In the genomic region with DNA sequence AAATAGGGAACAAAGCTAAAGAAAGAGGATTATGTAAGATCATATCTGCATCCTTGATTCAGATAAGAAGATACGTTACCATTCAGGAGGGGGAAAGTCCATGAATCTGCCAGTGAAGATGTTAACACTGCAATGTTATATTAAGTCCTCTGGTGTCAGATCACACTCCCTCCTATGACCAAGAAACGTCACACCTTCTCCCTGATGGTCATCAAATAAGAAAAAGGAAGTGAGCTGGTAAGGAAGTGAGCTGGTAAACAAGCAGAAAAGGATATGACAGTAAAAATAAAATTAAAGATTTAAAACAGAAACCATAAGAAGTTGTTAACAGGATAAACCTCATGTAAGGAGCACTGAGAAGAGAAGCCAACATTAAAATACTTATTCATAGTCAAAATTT, we compare ENCODE assay signal across 1 cellular context.
TF ChIP-seq lines count a peak whose summit lies in the region.

No MANE protein-coding gene starts in this region.

TF ChIP-seq in endothelial cell of umbilical vein, 7 proteins besides CTCF, POLR2A, EP300 and RAD21 (continued from another document):
- TF ChIP-seq GATA2 (IDR thresholded peaks at IDR 0.05; ENCODE audit: insufficient read depth, insufficient read length, low read depth, low read length) (no peak), FOS (IDR thresholded peaks at IDR 0.05; ENCODE audit: borderline replicate concordance, insufficient read depth, low read length) (no peak)
